9 cellular contexts compared by ENCODE assay signal in the genomic region with DNA sequence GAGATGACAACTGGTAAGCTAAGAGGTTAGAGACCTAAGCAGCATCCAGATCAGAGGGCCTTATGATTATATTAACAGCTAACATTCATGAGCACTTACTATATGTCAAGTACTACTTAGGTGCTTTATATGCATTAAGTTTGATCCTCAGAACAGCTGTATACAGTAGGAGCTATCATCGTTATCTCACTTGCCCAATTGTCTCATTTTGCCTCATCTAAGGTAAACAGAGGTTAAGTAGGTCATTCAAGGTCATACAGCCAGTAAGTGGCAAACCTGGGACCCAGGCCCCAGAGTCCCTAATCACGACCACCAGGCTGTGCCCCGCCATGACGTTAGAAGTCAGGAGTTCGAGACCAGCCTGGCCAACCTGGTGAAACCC. TPM values are rescaled to one million over a fixed set of nuclear protein-coding genes. Genes with fewer than 3 reads are reported as not detected.
"Had no signal": no experiment of that assay in that cellular context is flagged by ENCODE, and none has a peak within 500 bp of the region (broad histone marks: within the 10 kb centered on the region; RNA-seq: fewer than 3 reads in every experiment).

No MANE protein-coding gene starts in this region.

- H3K4me3 Mint-ChIP-seq: HFFc6 had no signal

- H3K9me3 ChIP-seq: HAP-1 had no signal

- H2AFZ ChIP-seq: GM23248 had no signal

- H3K27ac ChIP-seq: GM23248, HL-60 had no signal

- H3K4me1 ChIP-seq: HAP-1 had no signal

- H3K27ac Mint-ChIP-seq: HFFc6 had no signal

- H3K4me3 ChIP-seq: GM23248, HAP-1 had no signal

- ATAC-seq: HCT116 had no signal

- DNase-seq: GM23248, GOT3, H7, HFFc6, IMR-90, KG1 had no signal

- H3K9me3 Mint-ChIP-seq: HFFc6 had no signal

- H3K9ac ChIP-seq: GM23248 had no signal

RNA-seq across cellular contexts. Expression of a gene that starts 12.0 kb away (rescaled TPM):
- total RNA-seq: GM23248 had no signal
